2 cellular contexts compared by ENCODE assay signal in the genomic region with DNA sequence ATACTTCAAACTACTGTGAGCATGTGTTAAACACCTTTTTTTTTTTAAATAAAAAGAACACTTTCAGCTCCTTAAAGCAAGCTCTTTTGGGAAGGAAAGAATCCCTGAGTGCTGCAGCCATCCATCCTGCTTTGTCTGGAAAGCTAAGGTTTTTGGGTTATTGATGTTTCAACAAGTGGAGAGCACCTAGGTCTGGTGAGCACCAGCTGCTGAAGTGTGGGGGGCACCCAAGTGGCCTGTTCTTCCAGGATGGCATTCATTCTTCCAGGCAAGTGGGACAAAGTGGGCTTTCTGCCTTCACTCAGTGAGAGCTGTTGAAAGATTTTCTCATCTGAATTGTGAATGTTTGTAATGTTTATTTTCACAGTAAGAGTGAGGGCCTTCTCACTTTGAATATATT.
TF ChIP-seq lines count a peak whose summit lies in the region.

No MANE protein-coding gene starts in this region.

TF ChIP-seq in HEK293, 187 proteins besides CTCF, POLR2A, EP300 and RAD21 (continued from another document):
- TF ChIP-seq, protein P1, sequence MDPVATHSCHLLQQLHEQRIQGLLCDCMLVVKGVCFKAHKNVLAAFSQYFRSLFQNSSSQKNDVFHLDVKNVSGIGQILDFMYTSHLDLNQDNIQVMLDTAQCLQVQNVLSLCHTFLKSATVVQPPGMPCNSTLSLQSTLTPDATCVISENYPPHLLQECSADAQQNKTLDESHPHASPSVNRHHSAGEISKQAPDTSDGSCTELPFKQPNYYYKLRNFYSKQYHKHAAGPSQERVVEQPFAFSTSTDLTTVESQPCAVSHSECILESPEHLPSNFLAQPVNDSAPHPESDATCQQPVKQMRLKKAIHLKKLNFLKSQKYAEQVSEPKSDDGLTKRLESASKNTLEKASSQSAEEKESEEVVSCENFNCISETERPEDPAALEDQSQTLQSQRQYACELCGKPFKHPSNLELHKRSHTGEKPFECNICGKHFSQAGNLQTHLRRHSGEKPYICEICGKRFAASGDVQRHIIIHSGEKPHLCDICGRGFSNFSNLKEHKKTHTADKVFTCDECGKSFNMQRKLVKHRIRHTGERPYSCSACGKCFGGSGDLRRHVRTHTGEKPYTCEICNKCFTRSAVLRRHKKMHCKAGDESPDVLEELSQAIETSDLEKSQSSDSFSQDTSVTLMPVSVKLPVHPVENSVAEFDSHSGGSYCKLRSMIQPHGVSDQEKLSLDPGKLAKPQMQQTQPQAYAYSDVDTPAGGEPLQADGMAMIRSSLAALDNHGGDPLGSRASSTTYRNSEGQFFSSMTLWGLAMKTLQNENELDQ (tag by site-specific recombination; IDR thresholded peaks at IDR 0.05; ENCODE audit: low read depth): no peak

TF ChIP-seq in liver, 16 proteins besides CTCF, POLR2A, EP300 and RAD21 (continued from another document):
- TF ChIP-seq, protein P2, sequence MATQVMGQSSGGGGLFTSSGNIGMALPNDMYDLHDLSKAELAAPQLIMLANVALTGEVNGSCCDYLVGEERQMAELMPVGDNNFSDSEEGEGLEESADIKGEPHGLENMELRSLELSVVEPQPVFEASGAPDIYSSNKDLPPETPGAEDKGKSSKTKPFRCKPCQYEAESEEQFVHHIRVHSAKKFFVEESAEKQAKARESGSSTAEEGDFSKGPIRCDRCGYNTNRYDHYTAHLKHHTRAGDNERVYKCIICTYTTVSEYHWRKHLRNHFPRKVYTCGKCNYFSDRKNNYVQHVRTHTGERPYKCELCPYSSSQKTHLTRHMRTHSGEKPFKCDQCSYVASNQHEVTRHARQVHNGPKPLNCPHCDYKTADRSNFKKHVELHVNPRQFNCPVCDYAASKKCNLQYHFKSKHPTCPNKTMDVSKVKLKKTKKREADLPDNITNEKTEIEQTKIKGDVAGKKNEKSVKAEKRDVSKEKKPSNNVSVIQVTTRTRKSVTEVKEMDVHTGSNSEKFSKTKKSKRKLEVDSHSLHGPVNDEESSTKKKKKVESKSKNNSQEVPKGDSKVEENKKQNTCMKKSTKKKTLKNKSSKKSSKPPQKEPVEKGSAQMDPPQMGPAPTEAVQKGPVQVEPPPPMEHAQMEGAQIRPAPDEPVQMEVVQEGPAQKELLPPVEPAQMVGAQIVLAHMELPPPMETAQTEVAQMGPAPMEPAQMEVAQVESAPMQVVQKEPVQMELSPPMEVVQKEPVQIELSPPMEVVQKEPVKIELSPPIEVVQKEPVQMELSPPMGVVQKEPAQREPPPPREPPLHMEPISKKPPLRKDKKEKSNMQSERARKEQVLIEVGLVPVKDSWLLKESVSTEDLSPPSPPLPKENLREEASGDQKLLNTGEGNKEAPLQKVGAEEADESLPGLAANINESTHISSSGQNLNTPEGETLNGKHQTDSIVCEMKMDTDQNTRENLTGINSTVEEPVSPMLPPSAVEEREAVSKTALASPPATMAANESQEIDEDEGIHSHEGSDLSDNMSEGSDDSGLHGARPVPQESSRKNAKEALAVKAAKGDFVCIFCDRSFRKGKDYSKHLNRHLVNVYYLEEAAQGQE (IDR thresholded peaks at IDR 0.05): no peak
- TF ChIP-seq, protein P3, sequence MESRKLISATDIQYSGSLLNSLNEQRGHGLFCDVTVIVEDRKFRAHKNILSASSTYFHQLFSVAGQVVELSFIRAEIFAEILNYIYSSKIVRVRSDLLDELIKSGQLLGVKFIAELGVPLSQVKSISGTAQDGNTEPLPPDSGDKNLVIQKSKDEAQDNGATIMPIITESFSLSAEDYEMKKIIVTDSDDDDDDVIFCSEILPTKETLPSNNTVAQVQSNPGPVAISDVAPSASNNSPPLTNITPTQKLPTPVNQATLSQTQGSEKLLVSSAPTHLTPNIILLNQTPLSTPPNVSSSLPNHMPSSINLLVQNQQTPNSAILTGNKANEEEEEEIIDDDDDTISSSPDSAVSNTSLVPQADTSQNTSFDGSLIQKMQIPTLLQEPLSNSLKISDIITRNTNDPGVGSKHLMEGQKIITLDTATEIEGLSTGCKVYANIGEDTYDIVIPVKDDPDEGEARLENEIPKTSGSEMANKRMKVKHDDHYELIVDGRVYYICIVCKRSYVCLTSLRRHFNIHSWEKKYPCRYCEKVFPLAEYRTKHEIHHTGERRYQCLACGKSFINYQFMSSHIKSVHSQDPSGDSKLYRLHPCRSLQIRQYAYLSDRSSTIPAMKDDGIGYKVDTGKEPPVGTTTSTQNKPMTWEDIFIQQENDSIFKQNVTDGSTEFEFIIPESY (IDR thresholded peaks at IDR 0.05): no peak
- TF ChIP-seq SP1 (IDR thresholded peaks at IDR 0.05) (no peak), FOXA1 (IDR thresholded peaks at IDR 0.05) (no peak), NR2F2 (IDR thresholded peaks at IDR 0.05) (no peak), GABPA (IDR thresholded peaks at IDR 0.05 in 1 of 2, conservative IDR thresholded peaks at IDR 0.05 in 1 of 2) (no peak), RXRA (IDR thresholded peaks at IDR 0.05) (no peak), EGR1 (IDR thresholded peaks at IDR 0.05; ENCODE audit: low read depth in 2 of 2) (no peak), TAF1 (conservative IDR thresholded peaks at IDR 0.05) (no peak), HNF4G (IDR thresholded peaks at IDR 0.05) (no peak), HNF4A (conservative IDR thresholded peaks at IDR 0.05) (no peak), JUND (IDR thresholded peaks at IDR 0.05) (no peak)
- TF ChIP-seq, protein P4, sequence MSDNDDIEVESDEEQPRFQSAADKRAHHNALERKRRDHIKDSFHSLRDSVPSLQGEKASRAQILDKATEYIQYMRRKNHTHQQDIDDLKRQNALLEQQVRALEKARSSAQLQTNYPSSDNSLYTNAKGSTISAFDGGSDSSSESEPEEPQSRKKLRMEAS (IDR thresholded peaks at IDR 0.05): no peak
- TF ChIP-seq, protein P5, sequence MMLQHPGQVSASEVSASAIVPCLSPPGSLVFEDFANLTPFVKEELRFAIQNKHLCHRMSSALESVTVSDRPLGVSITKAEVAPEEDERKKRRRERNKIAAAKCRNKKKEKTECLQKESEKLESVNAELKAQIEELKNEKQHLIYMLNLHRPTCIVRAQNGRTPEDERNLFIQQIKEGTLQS (IDR thresholded peaks at IDR 0.05): no peak
TF ChIP-seq in liver: peak in this region for 0.
